Comparison of ENCODE assay signal across 29 cellular contexts in genomic region chr7:51325231-51325630, GRCh38. TPM values are rescaled to one million over a fixed set of nuclear protein-coding genes. Genes with fewer than 3 reads are reported as not detected.
DNase-seq lines count a peak whose midpoint lies in the region; ATAC-seq, FAIRE-seq and TF ChIP-seq lines count a peak whose summit lies in the region.
"Had no signal": no experiment of that assay in that cellular context is flagged by ENCODE, and none has a peak within 500 bp of the region (broad histone marks: within the 10 kb centered on the region; RNA-seq: fewer than 3 reads in every experiment).

No MANE protein-coding gene starts in this region.

- H3K4me3 ChIP-seq in keratinocyte (ENCODE audit: control insufficient read depth in 2 of 3, extremely low read depth in 1 of 3, insufficient read depth in 2 of 3, low read depth in 1 of 3, low read length in 3 of 3): no peak overlapping the region
- H3K4me3 ChIP-seq: colonic mucosa, GM12878, mucosa of descending colon, skin epidermis had no signal

- H3K27me3 ChIP-seq in keratinocyte (ENCODE audit: control insufficient read depth, extremely low read depth, insufficient read depth, low read length): no peaks in the 10 kb centered on the region
- H3K27me3 ChIP-seq: colonic mucosa had no signal

- peak; percentile 67 for FAIRE-seq in keratinocyte (lab: Jason Lieb, UNC)
- FAIRE-seq: GM12878 had no signal

- no peak for ATAC-seq in activated T-cell treated with anti-CD3 and anti-CD28 coated beads, Interleukin-2, amount 50 U/mL, for 72 hours (replicated peaks in 1 of 2)
- ATAC-seq: CD8-positive, alpha-beta T cell; GM12878; mucosa of descending colon; SK-N-SH treated with all-trans-retinoic acid at 6 μM for 48 hours had no signal

- H3K4me3 Mint-ChIP-seq in activated T-cell treated with anti-CD3 and anti-CD28 coated beads, Interleukin-2, amount 50 U/mL, for 72 hours: no peak overlapping the region
- H3K4me3 Mint-ChIP-seq in brain (no peak overlapping the region), type B pancreatic cell (no peak overlapping the region)
- H3K4me3 Mint-ChIP-seq: activated naive CD8-positive, alpha-beta T cell treated with anti-CD3 and anti-CD28 coated beads, Interleukin-2, amount 10 ng/mL, durations not matched to agents 7 days and 5 days; CD8-positive, alpha-beta T cell had no signal

- TF ChIP-seq CTCF in brain (conservative IDR thresholded peaks at IDR 0.05) (no peak), keratinocyte (optimal IDR thresholded peaks at IDR 0.05 in 1 of 3, IDR thresholded peaks at IDR 0.05 in 1 of 3, conservative IDR thresholded peaks at IDR 0.05 in 1 of 3; ENCODE audit: extremely low read depth in 1 of 3, insufficient read depth in 2 of 3, low read length in 3 of 3) (peak in 1 of 3 experiments; percentile 38), type B pancreatic cell (conservative IDR thresholded peaks at IDR 0.05) (no peak)

- H3K27me3 Mint-ChIP-seq in activated T-cell treated with anti-CD3 and anti-CD28 coated beads, Interleukin-2, amount 50 U/mL, for 72 hours (ENCODE audit: low read depth): no peaks in the 10 kb centered on the region
- H3K27me3 Mint-ChIP-seq in brain: peaks cover 16% of the 10 kb centered on the region
- no peaks in the 10 kb centered on the region for H3K27me3 Mint-ChIP-seq in type B pancreatic cell
- H3K27me3 Mint-ChIP-seq: activated naive CD8-positive, alpha-beta T cell treated with anti-CD3 and anti-CD28 coated beads, Interleukin-2, amount 10 ng/mL, durations not matched to agents 7 days and 5 days had no signal

- no peak overlapping the region for H2AFZ ChIP-seq in keratinocyte (ENCODE audit: control insufficient read depth, low read length)

- no peak overlapping the region for H3K27ac ChIP-seq in keratinocyte (ENCODE audit: control insufficient read depth, insufficient read depth, low read length)
- H3K27ac ChIP-seq: colonic mucosa had no signal

- no peak overlapping the region for H3K4me2 ChIP-seq in keratinocyte (ENCODE audit: control insufficient read depth, extremely low read depth, insufficient read depth, low read depth, low read length)

- H4K20me1 ChIP-seq in keratinocyte (ENCODE audit: control insufficient read depth, extremely low read depth, insufficient read depth, low read length): no peaks in the 10 kb centered on the region

- no peaks in the 10 kb centered on the region for H3K36me3 Mint-ChIP-seq in activated T-cell treated with anti-CD3 and anti-CD28 coated beads, Interleukin-2, amount 50 U/mL, for 72 hours (ENCODE audit: insufficient read depth in 2 of 2)
- no peaks in the 10 kb centered on the region for H3K36me3 Mint-ChIP-seq in brain
- H3K36me3 Mint-ChIP-seq in type B pancreatic cell: no peaks in the 10 kb centered on the region
- H3K36me3 Mint-ChIP-seq: activated naive CD8-positive, alpha-beta T cell treated with anti-CD3 and anti-CD28 coated beads, Interleukin-2, amount 10 ng/mL, durations not matched to agents 7 days and 5 days; CD8-positive, alpha-beta T cell had no signal

- H3K79me2 ChIP-seq in keratinocyte (ENCODE audit: control insufficient read depth, insufficient read depth, low read length): no peaks in the 10 kb centered on the region

- H3K9me1 ChIP-seq in keratinocyte (ENCODE audit: control insufficient read depth, extremely low read depth, insufficient read depth, low read length): no peaks in the 10 kb centered on the region

- peaks cover 14% of the 10 kb centered on the region for H3K4me1 ChIP-seq in keratinocyte (ENCODE audit: control insufficient read depth, extremely low read depth, insufficient read depth, low read length)
- H3K4me1 ChIP-seq: colonic mucosa had no signal

- H3K36me3 ChIP-seq in keratinocyte (ENCODE audit: control insufficient read depth in 2 of 2, extremely low read depth in 1 of 2, insufficient read depth in 2 of 2, low read length in 2 of 2): no peaks in the 10 kb centered on the region
- H3K36me3 ChIP-seq: colonic mucosa had no signal

- peak overlapping the region; percentile 11 for H3K27ac Mint-ChIP-seq in activated T-cell treated with anti-CD3 and anti-CD28 coated beads, Interleukin-2, amount 50 U/mL, for 72 hours
- H3K27ac Mint-ChIP-seq in brain (peak overlapping the region in 3 of 5 experiments; percentile 67 to 90 (median 77)), type B pancreatic cell (peak overlapping the region; percentile 61)
- H3K27ac Mint-ChIP-seq: activated naive CD8-positive, alpha-beta T cell treated with anti-CD3 and anti-CD28 coated beads, Interleukin-2, amount 10 ng/mL, durations not matched to agents 7 days and 5 days; CD8-positive, alpha-beta T cell had no signal

- no peaks in the 10 kb centered on the region for H3K9me3 Mint-ChIP-seq in activated T-cell treated with anti-CD3 and anti-CD28 coated beads, Interleukin-2, amount 50 U/mL, for 72 hours
- H3K9me3 Mint-ChIP-seq in brain (peaks cover 0 to 2% (median 0%) of the 10 kb centered on the region in 5 experiments), type B pancreatic cell (no peaks in the 10 kb centered on the region)
- H3K9me3 Mint-ChIP-seq: activated naive CD8-positive, alpha-beta T cell treated with anti-CD3 and anti-CD28 coated beads, Interleukin-2, amount 10 ng/mL, durations not matched to agents 7 days and 5 days; CD8-positive, alpha-beta T cell had no signal

- no peak for DNase-seq in activated T-cell treated with anti-CD3 and anti-CD28 coated beads, Interleukin-2, amount 50 U/mL, for 72 hours
- DNase-seq in activated T-cell treated with anti-CD3 and anti-CD28 coated beads, Interleukin-2, amount 50 U/mL, for 48 hours: no peak
- DNase-seq in keratinocyte (ENCODE audit: low read depth, low spot score) (no peak), type B pancreatic cell (ENCODE audit: extremely low spot score, unreplicated experiment) (peak; percentile 36), DMS79 treated with DMSO at 0.1 percent for 48 hours (lab: John Stamatoyannopoulos, UW) (no peak), HT-29 (ENCODE audit: low spot score) (no peak)
- no peak for DNase-seq in activated CD4-positive, CD25-positive, alpha-beta regulatory T cell (lab: John Stamatoyannopoulos, UW)
- DNase-seq: activated CD4-positive, alpha-beta T cell treated with anti-CD3 and anti-CD28 coated beads, Interleukin-2, amount 50 U/mL, for 4 hours; activated CD8-positive, alpha-beta memory T cell treated with anti-CD3 and anti-CD28 coated beads, Interleukin-2, amount 50 U/mL, for 48 hours; activated effector memory CD4-positive, alpha-beta T cell treated with Interleukin-2 at 50 U/mL for 16 hours; activated naive CD8-positive, alpha-beta T cell treated with anti-CD3 and anti-CD28 coated beads, Interleukin-2, amount 10 ng/mL, durations not matched to agents 7 days and 5 days; AML-193; CD8-positive, alpha-beta T cell; colonic mucosa; IMR-90; mucosa of descending colon; NCI-H1436; NCI-H2171; NCI-H526 treated with DMSO at 0.1 percent for 48 hours; RPMI8226; stimulated activated CD4-positive, alpha-beta T cell treated with anti-CD3 and anti-CD28 coated beads, Interleukin-2, amount 100 ng/mL, for 48 hours; stimulated activated naive CD4-positive, alpha-beta T cell had no signal

- dilution Hi-C loops in keratinocyte (cut with MboI; ENCODE audit: extremely low pct_ligation_motif_present, low sequenced_read_pairs): no loop called here

- no peaks in the 10 kb centered on the region for H3K4me1 Mint-ChIP-seq in activated T-cell treated with anti-CD3 and anti-CD28 coated beads, Interleukin-2, amount 50 U/mL, for 72 hours (ENCODE audit: low read depth)
- H3K4me1 Mint-ChIP-seq in brain (peaks cover 16% of the 10 kb centered on the region), type B pancreatic cell (ENCODE audit: unreplicated experiment) (peaks cover 4% of the 10 kb centered on the region)
- H3K4me1 Mint-ChIP-seq: activated naive CD8-positive, alpha-beta T cell treated with anti-CD3 and anti-CD28 coated beads, Interleukin-2, amount 10 ng/mL, durations not matched to agents 7 days and 5 days had no signal

- no peaks in the 10 kb centered on the region for H3K9me3 ChIP-seq in keratinocyte (ENCODE audit: control insufficient read depth, low read depth, low read length)
- H3K9me3 ChIP-seq: colonic mucosa, mucosa of descending colon had no signal

- H3K9ac ChIP-seq in keratinocyte (ENCODE audit: control insufficient read depth, extremely low read depth, insufficient read depth, low read length): no peak overlapping the region

RNA-seq across cellular contexts. Expression of gene COBL, which starts 8.6 kb away (rescaled TPM):
- total RNA-seq in activated T-cell treated with anti-CD3 and anti-CD28 coated beads, Interleukin-2, amount 50 U/mL, for 72 hours: not detected
- polyA plus RNA-seq in brain (ENCODE audit: insufficient read depth, low read depth, low replicate concordance) (31.5 TPM), keratinocyte (4.4 to 6.5 TPM (median 4.5 TPM) in 3 replicates)
- 3.7 TPM for polyA plus RNA-seq in keratinocyte (2011; ENCODE audit: low read depth)
- polyA plus RNA-seq in keratinocyte (2011; cell fraction: cytosol; rRNA removed): 7.9 and 9.7 TPM in 2 replicates
- 8.6 and 10.8 TPM in 2 replicates for polyA plus RNA-seq in keratinocyte (2011; cell fraction: nucleus; rRNA removed)
- polyA plus RNA-seq in keratinocyte (2012; ENCODE audit: low replicate concordance): 5.4 and 6.8 TPM in 2 replicates
- polyA minus RNA-seq in keratinocyte: 4.5 to 12.7 TPM (median 9.8 TPM) in 3 replicates
- polyA minus RNA-seq in keratinocyte (2011; cell fraction: cytosol; rRNA and poly(A)+ RNA removed): 5.6 TPM
- 7.6 and 12.6 TPM in 2 replicates for polyA minus RNA-seq in keratinocyte (2011; cell fraction: nucleus; rRNA and poly(A)+ RNA removed)
- 25.7 and 47.1 TPM in 2 replicates for total RNA-seq in type B pancreatic cell (ENCODE audit: low replicate concordance)
- 7.6 and 8.6 TPM in 2 replicates for total RNA-seq in HT-29 (2014; rRNA removed; shearing (Covaris generic))
- total RNA-seq: activated naive CD8-positive, alpha-beta T cell treated with anti-CD3 and anti-CD28 coated beads, Interleukin-2, amount 10 ng/mL, durations not matched to agents 7 days and 5 days; glomerular endothelial cell; pulmonary artery endothelial cell; T-helper 2 cell treated with Interferon-gamma antibody and Interleukin-4, amounts not matched to agents 100 ng/mL and 5 ng/mL, for 36 hours had no signal
- polyA plus RNA-seq: GM12878, IMR-90 had no signal

Comparison
In these comparisons a context has a peak if more than half of its experiments do, and no peak if none do; other contexts are left out.
1. H3K27ac Mint-ChIP-seq: peak in every context shown above with its lines; median percentile 77 in brain; 61 in type B pancreatic cell; 11 in activated T-cell treated with anti-CD3 and anti-CD28 coated beads, Interleukin-2, amount 50 U/mL, for 72 hours.